Comparison of ENCODE assay signal across 8 cellular contexts in the genomic region with DNA sequence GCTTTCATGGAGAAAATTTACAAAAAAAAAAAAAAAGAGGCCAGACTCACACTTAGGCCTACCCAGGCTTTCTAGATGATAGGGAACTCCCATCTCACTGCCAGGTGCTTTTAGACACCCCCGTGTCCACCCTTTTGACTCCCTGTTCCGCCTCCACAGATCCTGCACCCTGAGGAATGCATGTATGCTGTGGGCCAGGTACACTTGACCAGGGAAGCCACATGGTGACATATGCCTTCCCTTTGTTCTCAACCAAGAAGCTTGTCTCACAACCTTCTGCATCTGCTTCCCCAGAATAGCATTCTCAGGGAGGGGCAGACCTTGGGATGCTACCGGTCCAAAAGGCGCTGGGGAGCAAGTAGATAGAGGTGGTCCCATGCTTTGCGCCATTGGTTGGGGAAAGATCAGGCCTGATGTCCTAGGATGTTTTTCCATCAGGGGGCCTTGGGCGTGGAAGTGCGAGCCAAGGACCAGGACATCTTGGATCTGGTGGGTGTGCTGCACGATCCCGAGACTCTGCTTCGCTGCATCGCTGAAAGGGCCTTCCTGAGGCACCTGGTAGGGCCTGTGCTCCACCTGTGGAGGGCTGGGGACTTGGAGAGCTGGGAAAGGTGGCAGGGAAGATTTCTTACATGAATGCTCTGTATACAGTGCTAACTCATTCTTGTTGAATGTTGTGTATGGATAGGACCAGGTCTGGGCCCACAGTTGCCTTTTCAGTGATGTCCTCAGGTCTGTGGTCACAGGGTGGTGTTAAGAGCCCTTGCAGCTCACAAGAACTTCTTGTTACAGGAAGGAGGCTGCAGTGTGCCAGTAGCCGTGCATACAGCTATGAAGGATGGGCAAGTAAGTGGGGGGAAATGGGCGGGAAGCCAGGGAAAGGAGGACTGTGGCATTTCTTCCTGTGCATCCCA. TPM values are rescaled to one million over a fixed set of nuclear protein-coding genes. Genes with fewer than 3 reads are reported as not detected.
DNase-seq lines count a peak whose midpoint lies in the region; ATAC-seq and TF ChIP-seq lines count a peak whose summit lies in the region.

No MANE protein-coding gene starts in this region.

- TF ChIP-seq CTCF in gastrocnemius medialis (IDR thresholded peaks at IDR 0.05 in 4 of 5, conservative IDR thresholded peaks at IDR 0.05 in 1 of 5): no peak

- no peak for ATAC-seq in gastrocnemius medialis

- H3K27me3 ChIP-seq in SJCRH30: no peaks in the 10 kb centered on the region
- H3K27me3 ChIP-seq in gastrocnemius medialis: no peaks in the 10 kb centered on the region

- POLR2A ChIA-PET in HEK293T (lab: Yijun Ruan, JAX): interaction anchor here (1.0 to 4.1 kb wide), 5 partner anchors 7 to 25 kb away, joined by 3 to 47 read pairs (median 6); partner anchors contain the start of genes C2CD2L, DPAGT1, HMBS and VPS11

- peak overlapping the region; percentile 96 for H3K4me3 ChIP-seq in SJCRH30
- H3K4me3 ChIP-seq in gastrocnemius medialis: no peak overlapping the region

- H3K4me1 ChIP-seq in SJCRH30 (peaks cover 4% of the 10 kb centered on the region; the same call in 1 of the 2 replicates), gastrocnemius medialis (peaks cover 13 to 21% of the 10 kb centered on the region in 2 donors)

- in situ Hi-C loops in gastrocnemius medialis (cut with MboI; ENCODE audit: low sequenced_read_pairs in 4 of 4): no loop called here

- peaks cover 25% of the 10 kb centered on the region for H3K36me3 ChIP-seq in SJCRH30
- peaks cover 0 to 17% of the 10 kb centered on the region in 2 donors for H3K36me3 ChIP-seq in gastrocnemius medialis

- DNase-seq in stimulated activated CD4-positive, alpha-beta T cell treated with anti-CD3 and anti-CD28 coated beads, Interleukin-15, amount 100 ng/mL, for 24 hours: peak; percentile 34
- no peak for DNase-seq in stimulated activated CD4-positive, alpha-beta T cell treated with anti-CD3 and anti-CD28 coated beads, Interleukin-1b, Interleukin-23, amount 100 ng/mL, for 48 hours
- DNase-seq in SJCRH30 (peak in 1 of 2 experiments; percentile 20), erythroblast (lab: John Stamatoyannopoulos, UW) (peak; percentile 59 to 65), NCI-H1417 treated with DMSO at 0.1 percent for 48 hours (lab: John Stamatoyannopoulos, UW) (no peak), CD1c-positive myeloid dendritic cell (ENCODE audit: extremely low spot score) (no peak), gastrocnemius medialis (no peak), HEK293T (ENCODE audit: extremely low spot score) (no peak)

- H3K27ac ChIP-seq in SJCRH30: no peak overlapping the region
- no peak overlapping the region for H3K27ac ChIP-seq in gastrocnemius medialis

- TF ChIP-seq POLR2A in erythroblast (IDR thresholded peaks at IDR 0.05; ENCODE audit: low read length) (peak; percentile 21), gastrocnemius medialis (IDR thresholded peaks at IDR 0.05) (no peak)

- intact Hi-C loops in gastrocnemius medialis (cut with DNase I; ENCODE audit: low total_unique reads): no loop called here

- CTCF ChIA-PET in HEK293T (lab: Yijun Ruan, JAX): interaction anchor here (0.7 kb wide), 1 partner anchor 161 kb away, joined by 3 read pairs; no protein-coding TSS in a partner anchor

- H3K9me3 ChIP-seq in SJCRH30 (replicated peaks) (no peaks in the 10 kb centered on the region), gastrocnemius medialis (no peaks in the 10 kb centered on the region)

TF ChIP-seq in HEK293T, 16 proteins besides CTCF, POLR2A, EP300 and RAD21:
- TF ChIP-seq ARNT (IDR thresholded peaks at IDR 0.05) (no peak), ELF4 (IDR thresholded peaks at IDR 0.05) (no peak), FOXK2 (IDR thresholded peaks at IDR 0.05) (no peak), BHLHE40 (IDR thresholded peaks at IDR 0.05; ENCODE audit: borderline replicate concordance) (no peak), NFRKB (IDR thresholded peaks at IDR 0.05) (no peak), FOXA1 (IDR thresholded peaks at IDR 0.05) (no peak), L3MBTL2 (conservative IDR thresholded peaks at IDR 0.05) (no peak), TARDBP (IDR thresholded peaks at IDR 0.05) (no peak), FOXM1 (IDR thresholded peaks at IDR 0.05; ENCODE audit: borderline replicate concordance) (no peak), HDGF (IDR thresholded peaks at IDR 0.05; ENCODE audit: borderline replicate concordance) (no peak), CTBP1 (IDR thresholded peaks at IDR 0.05; ENCODE audit: borderline replicate concordance) (no peak), SP1 (IDR thresholded peaks at IDR 0.05) (no peak), LEF1 (IDR thresholded peaks at IDR 0.05; ENCODE audit: borderline replicate concordance) (no peak), SUZ12 (IDR thresholded peaks at IDR 0.05) (no peak), PKNOX1 (IDR thresholded peaks at IDR 0.05) (no peak), ZNF384 (IDR thresholded peaks at IDR 0.05) (no peak)
TF ChIP-seq in HEK293T: peak in this region for 0.

RNA-seq across cellular contexts. Expression of gene HMBS, which starts 7.5 kb away (rescaled TPM):
- 10.1 and 14.3 TPM in 2 replicates for total RNA-seq in SJCRH30 (2014; rRNA removed; shearing (Covaris generic))
- 10 to 100 TPM in 3 of 4 donors, 1 to 10 TPM in 1; 8.7 to 31.1 (median 14.5) TPM for total RNA-seq in gastrocnemius medialis

RNA-seq across cellular contexts. Expression of gene DPAGT1, which starts 9.4 kb away (rescaled TPM):
- 23.7 and 24.0 TPM in 2 replicates for total RNA-seq in SJCRH30 (2014; rRNA removed; shearing (Covaris generic))
- 10 to 100 TPM in 3 of 4 donors, 1 to 10 TPM in 1; 8.9 to 34.0 (median 15.1) TPM for total RNA-seq in gastrocnemius medialis

RNA-seq across cellular contexts. Expression of gene C2CD2L, which starts 14.9 kb away (rescaled TPM):
- total RNA-seq in SJCRH30 (2014; rRNA removed; shearing (Covaris generic)): 4.1 and 4.8 TPM in 2 replicates
- total RNA-seq in gastrocnemius medialis: 10 to 100 TPM; 10.0 to 30.7 (median 18.7) TPM

RNA-seq across cellular contexts. Expression of gene VPS11, which starts 24.6 kb away (rescaled TPM):
- 11.6 and 11.9 TPM in 2 replicates for total RNA-seq in SJCRH30 (2014; rRNA removed; shearing (Covaris generic))
- 10 to 100 TPM; 16.5 to 25.9 (median 20.3) TPM for total RNA-seq in gastrocnemius medialis

RNA-seq across cellular contexts. Expression of gene HINFP, which starts 29.2 kb away (rescaled TPM):
- total RNA-seq in SJCRH30 (2014; rRNA removed; shearing (Covaris generic)): 14.4 and 15.2 TPM in 2 replicates
- 10 to 100 TPM in 3 of 4 donors, 1 to 10 TPM in 1; 8.1 to 17.8 (median 15.3) TPM for total RNA-seq in gastrocnemius medialis

Comparison
In these comparisons a context has a peak if more than half of its experiments do, and no peak if none do; other contexts are left out.
1. DNase-seq: peak in stimulated activated CD4-positive, alpha-beta T cell treated with anti-CD3 and anti-CD28 coated beads, Interleukin-15, amount 100 ng/mL, for 24 hours (single experiment) and erythroblast (2 of 2); none in stimulated activated CD4-positive, alpha-beta T cell treated with anti-CD3 and anti-CD28 coated beads, Interleukin-1b, Interleukin-23, amount 100 ng/mL, for 48 hours (single experiment), NCI-H1417 treated with DMSO at 0.1 percent for 48 hours (single experiment), CD1c-positive myeloid dendritic cell (single experiment), gastrocnemius medialis (0 of 2) and HEK293T (single experiment).